10 cellular contexts compared by ENCODE assay signal in genomic region chr10:125155101-125155500, GRCh38. TPM values are rescaled to one million over a fixed set of nuclear protein-coding genes. Genes with fewer than 3 reads are reported as not detected.
DNase-seq lines count a peak whose midpoint lies in the region; ATAC-seq and TF ChIP-seq lines count a peak whose summit lies in the region.
"Had no signal": no experiment of that assay in that cellular context is flagged by ENCODE, and none has a peak within 500 bp of the region (broad histone marks: within the 10 kb centered on the region; RNA-seq: fewer than 3 reads in every experiment).

No MANE protein-coding gene starts in this region.

- H3K27me3 Mint-ChIP-seq in WTC11 (ENCODE audit: low read depth): no peaks in the 10 kb centered on the region

- H3K36me3 Mint-ChIP-seq in WTC11: peaks cover 13% of the 10 kb centered on the region

- no peaks in the 10 kb centered on the region for H3K9me3 ChIP-seq in BLaER1 treated with 17β-estradiol and CSF1 and Interleukin-3, amounts not matched to agents 10 nM and 100 nM (replicated peaks in 1 of 11)
- H3K9me3 ChIP-seq in ovary: no peaks in the 10 kb centered on the region

- TF ChIP-seq CTCF in WTC11 (IDR thresholded peaks at IDR 0.05): no peak
- no peak for TF ChIP-seq CTCF in ovary (IDR thresholded peaks at IDR 0.05)

- no peaks in the 10 kb centered on the region for H3K9me3 Mint-ChIP-seq in WTC11

- peaks cover 6 to 36% (median 20%) of the 10 kb centered on the region in 11 experiments; a peak in 18 of 22 replicates for H3K36me3 ChIP-seq in BLaER1 treated with 17β-estradiol and CSF1 and Interleukin-3, amounts not matched to agents 10 nM and 100 nM
- H3K36me3 ChIP-seq in ovary: no peaks in the 10 kb centered on the region

- intact Hi-C loops in ovary (cut with DNase I): loop anchor here in 3 of 4 donors (5.0 to 10.0 kb wide), 3 partner anchors 90 to 108 kb away; no protein-coding TSS in a partner anchor

- H3K27me3 ChIP-seq in BLaER1 treated with 17β-estradiol and CSF1 and Interleukin-3, amounts not matched to agents 10 nM and 100 nM: no peaks in the 10 kb centered on the region
- H3K27me3 ChIP-seq in ovary: no peaks in the 10 kb centered on the region

- H3K4me2 ChIP-seq in BLaER1 treated with 17β-estradiol and CSF1 and Interleukin-3, amounts not matched to agents 10 nM and 100 nM: peak overlapping the region; percentile 86 to 99 (median 97)

- 12% methylated on average over 8 of the region's 8 CpGs for WGBS in ovary, 3 donors

- H4K20me1 ChIP-seq in BLaER1 treated with 17β-estradiol and CSF1 and Interleukin-3, amounts not matched to agents 10 nM and 100 nM: peaks cover 80 to 89% (median 86%) of the 10 kb centered on the region in 11 experiments

- peak overlapping the region; percentile 100 for H3K27ac Mint-ChIP-seq in WTC11

- peaks cover 77 to 82% (median 78%) of the 10 kb centered on the region in 10 experiments for H3K4me1 ChIP-seq in BLaER1 treated with 17β-estradiol and CSF1 and Interleukin-3, amounts not matched to agents 10 nM and 100 nM
- H3K4me1 ChIP-seq in ovary (ENCODE audit: insufficient read depth): peaks cover 25% of the 10 kb centered on the region

- peak overlapping the region; percentile 96 for H3K4me3 Mint-ChIP-seq in WTC11

- H3K9ac ChIP-seq in BLaER1 treated with 17β-estradiol and CSF1 and Interleukin-3, amounts not matched to agents 10 nM and 100 nM: peak overlapping the region; percentile 39 to 61 (median 54); a peak in 19 of 22 replicates

- POLR2A ChIA-PET in WTC11 (lab: Charles Lee): interaction anchor here (0.6 to 1.0 kb wide), 2 partner anchors 9 to 92 kb away, joined by 3 to 4 read pairs; no protein-coding TSS in a partner anchor

- peak overlapping the region in 8 of 10 experiments; percentile 14 to 53 (median 24); a peak in 9 of 20 replicates for H3K4me3 ChIP-seq in BLaER1 treated with 17β-estradiol and CSF1 and Interleukin-3, amounts not matched to agents 10 nM and 100 nM
- H3K4me3 ChIP-seq in ovary: no peak overlapping the region

- no peak for DNase-seq in WTC11 (ENCODE audit: low spot score)
- peak; percentile 71 for DNase-seq in globus pallidus (ENCODE audit: low spot score)
- peak in 1 of 5 donors; percentile 19 for DNase-seq in ovary
- no peak for DNase-seq in NCI-H1930 (lab: John Stamatoyannopoulos, UW)
- no peak for DNase-seq in stimulated activated CD4-positive, alpha-beta T cell treated with anti-CD3 and anti-CD28 coated beads, Interleukin-15, amount 100 ng/mL, for 24 hours
- DNase-seq in activated naive CD4-positive, alpha-beta T cell treated with Interleukin-2 at 50 U/mL for 16 hours: no peak
- DNase-seq in MV-4-11 (lab: John Stamatoyannopoulos, UW): no peak
- DNase-seq: activated CD8-positive, alpha-beta memory T cell treated with anti-CD3 and anti-CD28 coated beads, Interleukin-2, amount 50 U/mL, for 48 hours; DMS153 had no signal

- TF ChIP-seq EP300 in ovary (IDR thresholded peaks at IDR 0.05): no peak

- CTCF ChIA-PET in WTC11 (lab: Charles Lee): interaction anchor here (1.3 to 2.2 kb wide), 3 partner anchors 107 to 367 kb away, joined by 3 to 11 read pairs (median 6); no protein-coding TSS in a partner anchor

- H3K27ac ChIP-seq in BLaER1 treated with 17β-estradiol and CSF1 and Interleukin-3, amounts not matched to agents 10 nM and 100 nM: peak overlapping the region in 10 of 11 experiments; percentile 24 to 63 (median 50); a peak in 17 of 22 replicates
- H3K27ac ChIP-seq in ovary: peak overlapping the region; percentile 32 to 68

- TF ChIP-seq POLR2A in ovary (IDR thresholded peaks at IDR 0.05): no peak

- peaks cover 72% of the 10 kb centered on the region for H3K4me1 Mint-ChIP-seq in WTC11

- ATAC-seq in WTC11: peak; percentile 1; the same call in 1 of the 2 replicates

TF ChIP-seq in WTC11, 78 proteins besides CTCF, POLR2A, EP300 and RAD21:
- TF ChIP-seq CDX4 (CRISPR knock-in tag; IDR thresholded peaks at IDR 0.05; ENCODE audit: borderline replicate concordance) (no peak), NFATC4 (CRISPR knock-in tag; IDR thresholded peaks at IDR 0.05) (no peak), ETV6 (CRISPR knock-in tag; IDR thresholded peaks at IDR 0.05) (no peak), AFF4 (CRISPR knock-in tag; IDR thresholded peaks at IDR 0.05; ENCODE audit: borderline replicate concordance) (no peak), PRRX2 (CRISPR knock-in tag; IDR thresholded peaks at IDR 0.05) (no peak), AR (CRISPR knock-in tag; IDR thresholded peaks at IDR 0.05) (0 out of 2 replicates have a peak, but pooled peaks have one; percentile 15), HMGA2 (CRISPR knock-in tag; IDR thresholded peaks at IDR 0.05) (no peak)

RNA-seq across cellular contexts. Expression of gene CTBP2, which starts 5.3 kb away (rescaled TPM):
- total RNA-seq in WTC11 (2021): 175 to 191 TPM (median 181 TPM) in 3 replicates
- total RNA-seq in ovary: 100 to 1,000 TPM in 1 of 7 donors, 10 to 100 TPM in 6; 37.8 to 107 (median 80.8) TPM
- polyA plus RNA-seq in ovary: 10 to 100 TPM; 25.3 to 63.7 TPM
